ENCODE assay signal across 16 cellular contexts in the genomic region with DNA sequence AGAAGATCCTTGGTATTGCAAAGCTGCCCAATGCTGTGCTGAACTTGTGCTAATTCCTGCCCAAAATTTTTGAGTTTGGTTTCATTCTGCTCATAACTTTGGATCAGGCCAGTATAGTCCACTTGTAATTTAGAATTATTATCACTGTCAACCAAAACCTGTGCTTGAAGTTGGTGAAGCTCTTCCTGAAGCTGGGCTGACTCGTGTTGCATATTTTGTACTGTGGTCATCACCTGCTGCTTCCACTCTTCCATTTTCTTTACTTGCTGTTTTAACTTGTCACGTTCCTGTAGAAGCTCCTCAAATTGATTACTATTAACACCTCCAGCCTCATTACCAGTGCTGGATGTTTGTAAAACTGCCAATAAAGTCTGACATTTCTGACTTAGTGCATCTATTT. TPM values are rescaled to one million over a fixed set of nuclear protein-coding genes. Genes with fewer than 3 reads are reported as not detected.
"Had no signal": no experiment of that assay in that cellular context is flagged by ENCODE, and none has a peak within 500 bp of the region (broad histone marks: within the 10 kb centered on the region; RNA-seq: fewer than 3 reads in every experiment).

No MANE protein-coding gene starts in this region.

- H3K9me3 ChIP-seq: tibial artery, vagina had no signal

- H3K27me3 ChIP-seq: tibial artery, vagina had no signal

- H3K4me2 ChIP-seq: smooth muscle cell had no signal

- H3K27ac ChIP-seq: coronary artery, tibial artery, vagina had no signal

- H3K4me3 ChIP-seq: coronary artery, lung, smooth muscle cell, tibial artery, vagina had no signal

- H3K9me3 Mint-ChIP-seq: activated B cell treated with CpG ODN at 0.5 μM for 24 hours; activated T-cell treated with anti-CD3 and anti-CD28 coated beads, Interleukin-2, amount 50 U/mL, for 4 hours; natural killer cell had no signal

- ATAC-seq: activated CD8-positive, alpha-beta memory T cell treated with anti-CD3 and anti-CD28 coated beads, Interleukin-2, amount 10 ng/mL, durations not matched to agents 7 days and 5 days; activated T-cell treated with anti-CD3 and anti-CD28 coated beads, Interleukin-2, amount 50 U/mL, for 4 hours; left colon; natural killer cell had no signal

- H3K4me3 Mint-ChIP-seq: activated B cell treated with CpG ODN at 0.5 μM for 24 hours; activated CD8-positive, alpha-beta memory T cell treated with anti-CD3 and anti-CD28 coated beads, Interleukin-2, amount 10 ng/mL, durations not matched to agents 7 days and 5 days; natural killer cell had no signal

- DNase-seq: activated B cell treated with CpG ODN at 0.5 μM for 24 hours; activated CD4-positive, alpha-beta T cell treated with anti-CD3 and anti-CD28 coated beads, Interleukin-2, amount 50 U/mL, for 1 hour; activated CD8-positive, alpha-beta memory T cell treated with anti-CD3 and anti-CD28 coated beads, Interleukin-2, amount 10 ng/mL, durations not matched to agents 7 days and 5 days; activated gamma-delta T cell; activated T-cell treated with anti-CD3 and anti-CD28 coated beads, Interleukin-2, amount 50 U/mL, for 4 hours; central memory CD4-positive, alpha-beta T cell; effector CD8-positive, alpha-beta T cell; hypothalamus; left colon; natural killer cell; posterior cingulate gyrus; tibial artery had no signal

- H3K27ac Mint-ChIP-seq: activated B cell treated with CpG ODN at 0.5 μM for 24 hours; activated CD8-positive, alpha-beta memory T cell treated with anti-CD3 and anti-CD28 coated beads, Interleukin-2, amount 10 ng/mL, durations not matched to agents 7 days and 5 days; natural killer cell had no signal

- H3K4me1 ChIP-seq: tibial artery, vagina had no signal

- H3K27me3 Mint-ChIP-seq: activated B cell treated with CpG ODN at 0.5 μM for 24 hours; activated CD8-positive, alpha-beta memory T cell treated with anti-CD3 and anti-CD28 coated beads, Interleukin-2, amount 10 ng/mL, durations not matched to agents 7 days and 5 days had no signal

RNA-seq across cellular contexts. Expression of a gene that starts 56.6 kb away (rescaled TPM):
- total RNA-seq: activated B cell treated with CpG ODN at 0.5 μM for 24 hours had no signal
